Comparison of ENCODE assay signal across 8 cellular contexts in genomic region chr7:12686894-12687212, GRCh38. TPM values are rescaled to one million over a fixed set of nuclear protein-coding genes. Genes with fewer than 3 reads are reported as not detected.
DNase-seq lines count a peak whose midpoint lies in the region; ATAC-seq, FAIRE-seq and TF ChIP-seq lines count a peak whose summit lies in the region.

No MANE protein-coding gene starts in this region.

- CTCF ChIA-PET in OCI-LY7 (lab: Charles Lee; ENCODE audit: unreplicated experiment) = no interaction called here
- CTCF ChIA-PET in GM10248 (lab: Yijun Ruan, JAX) = interaction anchor here (0.6 to 2.5 kb wide), 24 partner anchors 10 to 580 kb away, joined by 3 to 22 read pairs (median 4); partner anchors contain the start of gene SCIN

- H3K9me3 ChIP-seq in OCI-LY7 (ENCODE audit: low read length) (no peaks in the 10 kb centered on the region; the same call in 1 of the 2 replicates), psoas muscle (no peaks in the 10 kb centered on the region)

- peak overlapping the region; percentile 82 for H3K4me3 ChIP-seq in OCI-LY7 (ENCODE audit: low read depth, low read length, poor library complexity, severe bottlenecking)
- peak overlapping the region; percentile 97 for H3K4me3 ChIP-seq in psoas muscle

- intact Hi-C loops in OCI-LY7 (cut with micrococcal nuclease; ENCODE audit: unreplicated experiment) = no loop called here
- intact Hi-C loops in psoas muscle (cut with DNase I) = loop anchor here (5.0 to 10.0 kb wide), 3 partner anchors 45 to 578 kb away; no protein-coding TSS in a partner anchor

- H3K4me2 ChIP-seq in OCI-LY7 (ENCODE audit: low read length) = peak overlapping the region; percentile 78

- TF ChIP-seq POLR2A in GM12891 (IDR thresholded peaks at IDR 0.05; ENCODE audit: low read depth, low read length) = no peak

- DNase-seq in GM12891 (ENCODE audit: insufficient read length, low spot score) = peak; percentile 14
- DNase-seq in OCI-LY7 (ENCODE audit: low spot score) = no peak
- DNase-seq in epithelial cell of prostate (ENCODE audit: low read depth, low spot score) = no peak
- DNase-seq in psoas muscle = no peak
- DNase-seq in GM10248 (ENCODE audit: extremely low spot score) = no peak
- DNase-seq in NCI-H2107 treated with DMSO at 0.1 percent for 48 hours (lab: John Stamatoyannopoulos, UW; ENCODE audit: unreplicated experiment) = no peak

- H3K27ac ChIP-seq in OCI-LY7 (ENCODE audit: low read depth, low read length, poor library complexity, severe bottlenecking) (peak overlapping the region; percentile 79), epithelial cell of prostate (peak overlapping the region; percentile 84), psoas muscle (peak overlapping the region; percentile 83)

- BruUV-seq in OCI-LY7 (replicated peaks; lab: Mats Ljungman, UMichigan) = no TSS peak

- ATAC-seq in psoas muscle (no peak), HG03521 (IDR thresholded peaks at IDR 0.05; ENCODE audit: unreplicated experiment) (no peak), GM18861 (IDR thresholded peaks at IDR 0.05; ENCODE audit: unreplicated experiment) (no peak)

- peak; percentile 61; the same call in 1 of the 2 replicates for TF ChIP-seq CTCF in OCI-LY7 (conservative IDR thresholded peaks at IDR 0.05; ENCODE audit: low read length)
- no peak for TF ChIP-seq CTCF in psoas muscle (IDR thresholded peaks at IDR 0.05)
- TF ChIP-seq CTCF in GM10248 (IDR thresholded peaks at IDR 0.05; ENCODE audit: control extremely low read depth, extremely low read depth, low read depth, missing control alignments) = no peak

- POLR2A ChIA-PET in OCI-LY7 (lab: Charles Lee) = interaction anchor here (0.6 to 1.0 kb wide), 2 partner anchors 12 to 21 kb away, joined by 3 read pairs; no protein-coding TSS in a partner anchor
- POLR2A ChIA-PET in GM10248 (lab: Yijun Ruan, JAX) = no interaction called here

- H3K4me1 ChIP-seq in OCI-LY7 (ENCODE audit: insufficient read depth, low read length, poor library complexity, severe bottlenecking) (peaks cover 14% of the 10 kb centered on the region), psoas muscle (peaks cover 6% of the 10 kb centered on the region)

- peaks cover 8% of the 10 kb centered on the region for H3K79me2 ChIP-seq in OCI-LY7 (ENCODE audit: insufficient read depth, low read depth, low read length)

- H3K9me2 ChIP-seq in OCI-LY7 (ENCODE audit: insufficient read depth, low read length) = no peaks in the 10 kb centered on the region

- 0 to 1% (median 0%) methylated on average over 21 to 34 of the region's 34 CpGs for WGBS in psoas muscle, 3 donors

- H2AFZ ChIP-seq in OCI-LY7 (ENCODE audit: low read length) = peak overlapping the region; percentile 97

- no peak for FAIRE-seq in GM12891 (lab: Jason Lieb, UNC)

- no peaks in the 10 kb centered on the region for H3K36me3 ChIP-seq in OCI-LY7 (ENCODE audit: insufficient read depth, low read length)
- no peaks in the 10 kb centered on the region for H3K36me3 ChIP-seq in psoas muscle (ENCODE audit: insufficient read depth in 1 of 2, low read depth in 1 of 2)

- no peaks in the 10 kb centered on the region for H3K27me3 ChIP-seq in psoas muscle (ENCODE audit: insufficient read depth in 3 of 3, low read length in 2 of 3)

- H4K20me1 ChIP-seq in OCI-LY7 (ENCODE audit: insufficient read depth, low read length) = 0 out of 2 replicates have a peak, but pooled peaks cover 5% of the 10 kb centered on the region

TF ChIP-seq in GM12891, 5 proteins besides CTCF, POLR2A, EP300 and RAD21:
- TF ChIP-seq TAF1 (IDR thresholded peaks at IDR 0.05; ENCODE audit: low read depth, low read length) (no peak), POU2F2 (IDR thresholded peaks at IDR 0.05; ENCODE audit: low read depth, low read length) (no peak), PAX5 (IDR thresholded peaks at IDR 0.05; ENCODE audit: insufficient read depth, low read length, severe bottlenecking) (no peak), SPI1 (IDR thresholded peaks at IDR 0.05; ENCODE audit: low read depth, low read length) (no peak)

RNA-seq across cellular contexts. Expression of gene ARL4A, which starts 0.6 kb away (rescaled TPM):
- 0.69 TPM for polyA plus RNA-seq in GM12891 (2012; ENCODE audit: low read depth, missing spikeins)
- total RNA-seq in OCI-LY7 (2014; rRNA removed; shearing (Covaris generic)) = 5.5 and 7.4 TPM in 2 replicates
- total RNA-seq in OCI-LY7 (2022) (10.1 and 13.1 TPM in 2 replicates), psoas muscle (10 to 100 TPM in 1 of 4 donors, 1 to 10 TPM in 3; 2.5 to 15.3 (median 5.2) TPM)
- polyA plus RNA-seq in psoas muscle = 10 to 100 TPM in 2 of 3 donors, 1 to 10 TPM in 1; 6.6 to 47.7 (median 12.6) TPM
